Comparison of ENCODE assay signal across 7 cellular contexts in the genomic region with DNA sequence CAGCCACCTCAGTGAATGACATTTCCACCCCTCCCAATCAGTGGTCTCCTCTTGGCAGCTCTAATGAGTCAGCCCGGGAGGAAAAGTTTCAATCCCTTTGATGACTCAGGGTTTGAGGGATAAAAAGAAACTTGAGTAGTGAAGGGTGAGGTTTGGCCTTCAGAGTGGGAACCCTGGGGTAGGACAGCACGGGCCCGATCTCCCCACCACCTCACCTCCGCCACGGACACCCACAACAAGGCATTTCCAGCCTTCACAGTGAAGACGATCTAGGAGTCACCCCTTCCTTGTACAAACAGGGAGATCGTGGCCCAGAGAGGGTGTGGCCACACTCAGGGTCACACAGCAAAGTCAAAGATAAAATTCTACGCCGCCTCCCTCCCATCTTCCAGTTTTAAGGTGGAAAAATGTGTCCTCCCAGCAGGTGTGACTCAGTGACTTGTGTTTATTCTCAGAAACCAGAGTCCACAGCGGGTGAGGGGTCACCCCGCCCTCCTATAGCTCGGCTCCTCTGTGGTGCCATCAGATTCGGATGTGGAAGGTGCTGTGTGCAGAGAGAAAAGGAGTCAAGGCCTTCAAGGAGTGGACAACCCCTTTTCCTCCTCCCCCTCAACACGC. TPM values are rescaled to one million over a fixed set of nuclear protein-coding genes. Genes with fewer than 3 reads are reported as not detected.
DNase-seq lines count a peak whose midpoint lies in the region; ATAC-seq, FAIRE-seq and TF ChIP-seq lines count a peak whose summit lies in the region.

No MANE protein-coding gene starts in this region.

- no peak overlapping the region for H3K18ac ChIP-seq in H1 (ENCODE audit: extremely low read depth, low read length)

- H3K79me2 ChIP-seq in H1 (ENCODE audit: control insufficient read depth in 1 of 2, insufficient read depth in 2 of 2, low read length in 2 of 2) = no peaks in the 10 kb centered on the region

- no peak for TF ChIP-seq CTCF in HFF-Myc (IDR thresholded peaks at IDR 0.05; ENCODE audit: low read depth, low read length, missing control alignments)
- no peak for TF ChIP-seq CTCF in H1 (IDR thresholded peaks at IDR 0.05; ENCODE audit: control extremely low read depth in 1 of 3, insufficient read depth in 1 of 3, low read depth in 1 of 3, low read length in 3 of 3)

- FAIRE-seq in H1 (lab: Jason Lieb, UNC) = no peak

- H4K8ac ChIP-seq in H1 (ENCODE audit: extremely low read depth, insufficient read depth, low read length) = peak overlapping the region; percentile 8; the same call in 1 of the 2 replicates

- H3K4me3 ChIP-seq in HFF-Myc (replicated peaks; ENCODE audit: low read depth, low read length) = no peak overlapping the region
- H3K4me3 ChIP-seq in H1 (ENCODE audit: extremely low read depth in 1 of 4, insufficient read depth in 2 of 4, low read depth in 3 of 4, low read length in 4 of 4) = no peak overlapping the region

- no peak for TF ChIP-seq POLR2A in H1 (IDR thresholded peaks at IDR 0.05; ENCODE audit: control extremely low read depth in 1 of 2, low read depth in 2 of 2, low read length in 2 of 2)

- no peak for TF ChIP-seq RAD21 in H1 (IDR thresholded peaks at IDR 0.05 in 1 of 2, conservative IDR thresholded peaks at IDR 0.05 in 1 of 2; ENCODE audit: low read depth in 2 of 2, low read length in 2 of 2)

- H3K36me3 ChIP-seq in H1 (ENCODE audit: control insufficient read depth in 2 of 4, insufficient read depth in 4 of 4, low read length in 3 of 4) = no peaks in the 10 kb centered on the region

- no peak overlapping the region for H2BK20ac ChIP-seq in H1 (ENCODE audit: low read length)

- H3K27ac ChIP-seq in H1 (ENCODE audit: low read depth, low read length) = no peak overlapping the region

- no peaks in the 10 kb centered on the region for H3K23me2 ChIP-seq in H1 (ENCODE audit: low read depth, low read length)

- H3K4me1 ChIP-seq in H1 (replicated peaks in 1 of 4; ENCODE audit: control insufficient read depth in 3 of 4, insufficient read depth in 4 of 4, low read length in 3 of 4) = no peaks in the 10 kb centered on the region

- TF ChIP-seq EP300 in H1 (IDR thresholded peaks at IDR 0.05; ENCODE audit: borderline replicate concordance in 1 of 2, low read depth in 2 of 2, low read length in 2 of 2) = no peak

- DNase-seq in HFF-Myc (ENCODE audit: extremely low read depth, low read depth) (peak; percentile 59), H1 (ENCODE audit: low read depth in 1 of 2, low spot score in 2 of 2) (no peak), GOT3 (lab: John Stamatoyannopoulos, UW) (no peak), NCI-H345 (lab: John Stamatoyannopoulos, UW) (no peak)
- DNase-seq in stimulated activated CD4-positive, alpha-beta T cell treated with anti-CD3 and anti-CD28 coated beads, Interleukin-4, amount 100 ng/mL, for 48 hours (ENCODE audit: low read depth in 2 of 2) = peak; percentile 40 to 50

- POLR2A ChIA-PET in H1 (lab: Charles Lee; ENCODE audit: partially characterized antibody) = interaction anchor here (1.2 to 1.4 kb wide), 2 partner anchors 16 to 25 kb away, joined by 3 to 5 read pairs; no protein-coding TSS in a partner anchor

- H3K23ac ChIP-seq in H1 (ENCODE audit: insufficient read length) = no peak overlapping the region

- H2AK5ac ChIP-seq in H1 (ENCODE audit: low read depth, low read length) = no peak overlapping the region

- ATAC-seq in SK-N-SH treated with all-trans-retinoic acid at 6 μM for 48 hours = peak; percentile 71
- no peak for ATAC-seq in HG03571 (IDR thresholded peaks at IDR 0.05; ENCODE audit: unreplicated experiment)

- no peaks in the 10 kb centered on the region for H3K9me3 ChIP-seq in H1 (ENCODE audit: insufficient read depth in 2 of 2, low read depth in 1 of 2, low read length in 1 of 2)

- H3K4me2 ChIP-seq in H1 (ENCODE audit: insufficient read depth in 1 of 2, low read depth in 2 of 2, low read length in 2 of 2) = no peak overlapping the region

- H3K27me3 ChIP-seq in H1 (replicated peaks in 1 of 4; ENCODE audit: control insufficient read depth in 3 of 4, extremely low read depth in 1 of 4, insufficient read depth in 3 of 4, low read length in 3 of 4) = no peaks in the 10 kb centered on the region

- no peak overlapping the region for H4K5ac ChIP-seq in H1 (ENCODE audit: insufficient read length, low read depth, low read length)

- no peak overlapping the region for H2AFZ ChIP-seq in H1 (ENCODE audit: low read length)

- H3K79me1 ChIP-seq in H1 (ENCODE audit: low read depth, low read length) = no peaks in the 10 kb centered on the region

- no peak overlapping the region for H2BK120ac ChIP-seq in H1 (replicated peaks; ENCODE audit: low read depth, low read length)

- no peak overlapping the region for H3K56ac ChIP-seq in H1 (replicated peaks; ENCODE audit: insufficient read length, low read depth, low read length)

- no peak overlapping the region for H3K9ac ChIP-seq in H1 (replicated peaks in 1 of 4; ENCODE audit: extremely low read depth in 1 of 4, low read depth in 3 of 4, low read length in 3 of 4)

- CTCF ChIA-PET in H1 (lab: Charles Lee; ENCODE audit: partially characterized antibody) = interaction anchor here (1.7 kb wide), 1 partner anchor 120 kb away, joined by 7 read pairs; no protein-coding TSS in a partner anchor

- WGBS in H1 (ENCODE audit: extremely low coverage in 1 of 2, insufficient coverage in 1 of 2, insufficient read length in 1 of 2, insufficient replicate concordance in 2 of 2, low coverage in 1 of 2, low lambda C conversion rate in 2 of 2, missing lambda C conversion rate in 1 of 2), 2 experiments = 79% methylated on average over 14 of the region's 14 CpGs; no CpG with 5 or more reads in 1 of the 2 experiments

- H4K20me1 ChIP-seq in H1 (replicated peaks in 1 of 2; ENCODE audit: control insufficient read depth in 1 of 2, insufficient read depth in 2 of 2, low read length in 2 of 2) = no peaks in the 10 kb centered on the region

- H3K4ac ChIP-seq in H1 (replicated peaks; ENCODE audit: insufficient read length, low read depth, low read length) = no peak overlapping the region

- no peak overlapping the region for H3K14ac ChIP-seq in H1 (ENCODE audit: insufficient read length)

- no peak overlapping the region for H2BK12ac ChIP-seq in H1 (ENCODE audit: low read depth, low read length)

- no peak overlapping the region for H2BK15ac ChIP-seq in H1 (ENCODE audit: low read length)

- no peak overlapping the region for H2BK5ac ChIP-seq in H1 (ENCODE audit: low read depth, low read length)

- no peak overlapping the region for H4K91ac ChIP-seq in H1 (replicated peaks; ENCODE audit: insufficient read length, low read length)

TF ChIP-seq in H1, 55 proteins besides CTCF, POLR2A, EP300 and RAD21 (continues in another document):
- TF ChIP-seq TCF12 (IDR thresholded peaks at IDR 0.05; ENCODE audit: low read depth, low read length) = no peak

RNA-seq across cellular contexts. Expression of a gene that starts 12.3 kb away (rescaled TPM):
- not detected in 2 replicates for total RNA-seq in H1 (2021; fragmentation: NEBNext Ultra II Directional; extraction: Animal tissue kit (Norgen Biotek cat#: 25700))
- polyA plus RNA-seq in H1 (2011; rRNA removed) = not detected in 2 replicates
- not detected for polyA plus RNA-seq in H1 (2011; cell fraction: cytosol; rRNA removed)
- polyA plus RNA-seq in H1 (2011; cell fraction: nucleus; rRNA removed) = not detected
- not detected in 4 replicates for polyA plus RNA-seq in H1 (2012, experiment 1 of 2)
- polyA plus RNA-seq in H1 (2012, experiment 2 of 2) = not detected
- polyA plus RNA-seq in H1 (2013, experiment 1 of 2) = not detected
- not detected for polyA plus RNA-seq in H1 (2013, experiment 2 of 2)
- not detected in 2 replicates for polyA minus RNA-seq in H1 (2011; rRNA and poly(A)+ RNA removed)
- not detected for polyA minus RNA-seq in H1 (2011; cell fraction: cytosol; rRNA and poly(A)+ RNA removed)
- not detected for polyA minus RNA-seq in H1 (2011; cell fraction: nucleus; rRNA and poly(A)+ RNA removed)

RNA-seq across cellular contexts. Expression of a gene that starts 17.6 kb away (rescaled TPM):
- total RNA-seq in H1 (2021; fragmentation: NEBNext Ultra II Directional; extraction: Animal tissue kit (Norgen Biotek cat#: 25700)) = 0.67 and 0.75 TPM in 2 replicates
- 1.6 and 2.2 TPM in 2 replicates for polyA plus RNA-seq in H1 (2011; rRNA removed)
- polyA plus RNA-seq in H1 (2011; cell fraction: cytosol; rRNA removed) = 2.0 TPM
- polyA plus RNA-seq in H1 (2011; cell fraction: nucleus; rRNA removed) = 2.4 TPM
- polyA plus RNA-seq in H1 (2012, experiment 1 of 2) = 0.88 to 1.6 TPM (median 1.2 TPM) in 4 replicates
- 0.80 TPM for polyA plus RNA-seq in H1 (2012, experiment 2 of 2)
- polyA plus RNA-seq in H1 (2013, experiment 1 of 2) = 1.5 TPM
- polyA plus RNA-seq in H1 (2013, experiment 2 of 2) = 1.0 TPM
- 0.61 and 1.0 TPM in 2 replicates for polyA minus RNA-seq in H1 (2011; rRNA and poly(A)+ RNA removed)
- 2.6 TPM for polyA minus RNA-seq in H1 (2011; cell fraction: cytosol; rRNA and poly(A)+ RNA removed)
- polyA minus RNA-seq in H1 (2011; cell fraction: nucleus; rRNA and poly(A)+ RNA removed) = 1.2 TPM

RNA-seq across cellular contexts. Expression of a gene that starts 24.2 kb away (rescaled TPM):
- total RNA-seq in H1 (2021; fragmentation: NEBNext Ultra II Directional; extraction: Animal tissue kit (Norgen Biotek cat#: 25700)) = 75.6 and 78.9 TPM in 2 replicates
- 99.0 and 105 TPM in 2 replicates for polyA plus RNA-seq in H1 (2011; rRNA removed)
- 132 TPM for polyA plus RNA-seq in H1 (2011; cell fraction: cytosol; rRNA removed)
- polyA plus RNA-seq in H1 (2011; cell fraction: nucleus; rRNA removed) = 72.9 TPM
- 82.7 to 92.5 TPM (median 90.1 TPM) in 4 replicates for polyA plus RNA-seq in H1 (2012, experiment 1 of 2)
- 52.5 TPM for polyA plus RNA-seq in H1 (2012, experiment 2 of 2)
- polyA plus RNA-seq in H1 (2013, experiment 1 of 2) = 61.3 TPM
- polyA plus RNA-seq in H1 (2013, experiment 2 of 2) = 63.7 TPM
- 45.7 and 50.9 TPM in 2 replicates for polyA minus RNA-seq in H1 (2011; rRNA and poly(A)+ RNA removed)
- polyA minus RNA-seq in H1 (2011; cell fraction: cytosol; rRNA and poly(A)+ RNA removed) = 26.8 TPM
- 24.7 TPM for polyA minus RNA-seq in H1 (2011; cell fraction: nucleus; rRNA and poly(A)+ RNA removed)

RNA-seq across cellular contexts. Expression of a gene that starts 36.7 kb away (rescaled TPM):
- total RNA-seq in H1 (2021; fragmentation: NEBNext Ultra II Directional; extraction: Animal tissue kit (Norgen Biotek cat#: 25700)) = 37.2 and 37.5 TPM in 2 replicates
- 30.9 and 45.1 TPM in 2 replicates for polyA plus RNA-seq in H1 (2011; rRNA removed)
- 35.2 TPM for polyA plus RNA-seq in H1 (2011; cell fraction: cytosol; rRNA removed)
- polyA plus RNA-seq in H1 (2011; cell fraction: nucleus; rRNA removed) = 48.2 TPM
- polyA plus RNA-seq in H1 (2012, experiment 1 of 2) = 28.6 to 43.6 TPM (median 38.3 TPM) in 4 replicates
- 39.9 TPM for polyA plus RNA-seq in H1 (2012, experiment 2 of 2)
- 16.6 TPM for polyA plus RNA-seq in H1 (2013, experiment 1 of 2)
- 16.4 TPM for polyA plus RNA-seq in H1 (2013, experiment 2 of 2)
- 24.3 and 31.3 TPM in 2 replicates for polyA minus RNA-seq in H1 (2011; rRNA and poly(A)+ RNA removed)
- 34.6 TPM for polyA minus RNA-seq in H1 (2011; cell fraction: cytosol; rRNA and poly(A)+ RNA removed)
- 27.1 TPM for polyA minus RNA-seq in H1 (2011; cell fraction: nucleus; rRNA and poly(A)+ RNA removed)

RNA-seq across cellular contexts. Expression of a gene that starts 49.4 kb away (rescaled TPM):
- total RNA-seq in H1 (2021; fragmentation: NEBNext Ultra II Directional; extraction: Animal tissue kit (Norgen Biotek cat#: 25700)) = 90.1 and 97.0 TPM in 2 replicates
- polyA plus RNA-seq in H1 (2011; rRNA removed) = 52.4 and 65.8 TPM in 2 replicates
- 71.4 TPM for polyA plus RNA-seq in H1 (2011; cell fraction: cytosol; rRNA removed)
- 44.6 TPM for polyA plus RNA-seq in H1 (2011; cell fraction: nucleus; rRNA removed)
- 67.2 to 107 TPM (median 88.1 TPM) in 4 replicates for polyA plus RNA-seq in H1 (2012, experiment 1 of 2)
- polyA plus RNA-seq in H1 (2012, experiment 2 of 2) = 27.2 TPM
- 45.2 TPM for polyA plus RNA-seq in H1 (2013, experiment 1 of 2)
- polyA plus RNA-seq in H1 (2013, experiment 2 of 2) = 46.9 TPM
- 123 and 128 TPM in 2 replicates for polyA minus RNA-seq in H1 (2011; rRNA and poly(A)+ RNA removed)
- 77.6 TPM for polyA minus RNA-seq in H1 (2011; cell fraction: cytosol; rRNA and poly(A)+ RNA removed)
- polyA minus RNA-seq in H1 (2011; cell fraction: nucleus; rRNA and poly(A)+ RNA removed) = 46.2 TPM

Comparison
In these comparisons a context has a peak if more than half of its experiments do, and no peak if none do; other contexts are left out.
1. DNase-seq: peak in HFF-Myc (single experiment) and stimulated activated CD4-positive, alpha-beta T cell treated with anti-CD3 and anti-CD28 coated beads, Interleukin-4, amount 100 ng/mL, for 48 hours (2 of 2); none in H1 (0 of 2), GOT3 (single experiment) and NCI-H345 (single experiment).